24 cellular contexts compared by ENCODE assay signal in the genomic region with DNA sequence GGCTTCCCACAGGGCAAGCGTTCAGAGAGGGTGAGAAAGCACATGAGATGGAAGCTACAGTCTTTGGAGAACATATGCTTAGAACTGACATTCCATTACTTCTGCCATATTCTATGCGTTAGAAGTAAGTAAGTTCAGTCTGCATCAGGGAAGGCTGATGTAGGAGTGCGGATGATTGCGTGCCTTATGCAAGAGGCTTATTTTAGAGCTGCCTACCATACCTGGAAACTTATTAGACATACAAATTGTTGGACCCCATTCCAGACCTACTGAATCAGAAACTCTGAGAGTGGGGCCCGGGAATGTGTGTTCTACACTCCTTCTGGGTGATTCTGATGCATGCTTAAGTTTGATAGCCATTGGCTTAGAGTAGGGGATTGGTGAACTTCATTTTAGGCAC.
"Had no signal": no experiment of that assay in that cellular context is flagged by ENCODE, and none has a peak within 500 bp of the region (broad histone marks: within the 10 kb centered on the region; RNA-seq: fewer than 3 reads in every experiment).

No MANE protein-coding gene starts in this region.

- H3K27ac ChIP-seq: esophagus squamous epithelium, gastrocnemius medialis, heart right ventricle, left lung, lower lobe of right lung had no signal

- H3K4me3 ChIP-seq: esophagus squamous epithelium, gastrocnemius medialis, heart right ventricle, left lung, lower lobe of right lung had no signal

- H3K36me3 ChIP-seq: esophagus squamous epithelium, gastrocnemius medialis, heart right ventricle, left lung, lower lobe of right lung had no signal

- FAIRE-seq: colon, endometrium, islet of Langerhans, keratinocyte had no signal

- H3K27ac Mint-ChIP-seq: dendritic cell treated with granulocyte-macrophage colony-stimulating factor and Interleukin-4, amounts not matched to agents 40 ng/mL and 50 ng/mL, for 4 days; effector memory CD8-positive, alpha-beta T cell had no signal

- H3K4me1 ChIP-seq: gastrocnemius medialis, heart right ventricle had no signal

- H3K4me3 Mint-ChIP-seq: dendritic cell treated with granulocyte-macrophage colony-stimulating factor and Interleukin-4, amounts not matched to agents 40 ng/mL and 50 ng/mL, for 4 days; effector memory CD8-positive, alpha-beta T cell; endodermal cell had no signal

- H3K27me3 Mint-ChIP-seq: dendritic cell treated with granulocyte-macrophage colony-stimulating factor and Interleukin-4, amounts not matched to agents 40 ng/mL and 50 ng/mL, for 4 days; effector memory CD8-positive, alpha-beta T cell had no signal

- DNase-seq: cortex of kidney; effector CD8-positive, alpha-beta T cell; effector memory CD8-positive, alpha-beta T cell; endodermal cell; erythroblast; esophagus squamous epithelium; foreskin fibroblast; foreskin melanocyte; gastrocnemius medialis; glutamatergic neuron; head of caudate nucleus; heart right ventricle; hippocampal formation; left cardiac atrium; left lung; left ventricle myocardium superior; lower lobe of right lung; mesendoderm; midbrain had no signal

- H3K9me3 Mint-ChIP-seq: dendritic cell treated with granulocyte-macrophage colony-stimulating factor and Interleukin-4, amounts not matched to agents 40 ng/mL and 50 ng/mL, for 4 days; effector memory CD8-positive, alpha-beta T cell; endodermal cell had no signal

- H3K9me3 ChIP-seq: esophagus squamous epithelium, gastrocnemius medialis, heart right ventricle, left lung, lower lobe of right lung had no signal

- ATAC-seq: effector memory CD8-positive, alpha-beta T cell; gastrocnemius medialis; heart right ventricle; left cardiac atrium; left lung; left ventricle myocardium superior; lower lobe of right lung had no signal

- H3K27me3 ChIP-seq: esophagus squamous epithelium, gastrocnemius medialis, heart right ventricle, left lung had no signal
